Comparison of ENCODE assay signal across 1 cellular context in genomic region chr3:52535411-52536111, GRCh38.
TF ChIP-seq lines count a peak whose summit lies in the region.

No MANE protein-coding gene starts in this region.

TF ChIP-seq in HepG2, 621 proteins besides CTCF, POLR2A, EP300 and RAD21:
- no peak for TF ChIP-seq ZNF264 (CRISPR knock-in tag; IDR thresholded peaks at IDR 0.05)
- peak; percentile 65 for TF ChIP-seq ZNF263 (CRISPR knock-in tag; IDR thresholded peaks at IDR 0.05)
- peak; percentile 35; the same call in 1 of the 2 replicates for TF ChIP-seq ZNF121 (CRISPR knock-in tag; IDR thresholded peaks at IDR 0.05)
- peak; percentile 41; the same call in 1 of the 2 replicates for TF ChIP-seq ZNF770 (CRISPR knock-in tag; IDR thresholded peaks at IDR 0.05)
